In the genomic region with DNA sequence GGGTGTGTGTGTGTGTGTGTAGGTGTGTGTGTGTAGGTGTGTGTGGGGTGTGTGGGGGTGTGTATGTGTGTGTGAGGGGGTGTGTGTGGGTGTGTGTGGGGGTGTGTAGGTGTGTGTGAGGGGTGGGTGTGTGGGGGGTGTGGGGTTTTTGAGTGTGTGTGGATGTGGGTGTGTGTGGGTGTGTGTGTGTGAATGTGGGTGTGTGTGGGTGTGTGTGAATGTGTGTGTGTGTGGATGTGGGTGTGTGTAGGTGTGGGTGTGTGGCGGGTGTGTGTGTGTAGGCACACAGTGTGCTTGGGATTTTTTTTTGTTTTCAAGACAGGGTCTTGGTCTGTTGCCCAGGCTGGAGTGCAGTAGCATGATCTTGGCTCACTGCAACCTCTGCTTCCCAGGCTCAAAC, we compare ENCODE assay signal across 19 cellular contexts. TPM values are rescaled to one million over a fixed set of nuclear protein-coding genes. Genes with fewer than 3 reads are reported as not detected.
DNase-seq lines count a peak whose midpoint lies in the region; ATAC-seq, FAIRE-seq and TF ChIP-seq lines count a peak whose summit lies in the region.
"Had no signal": no experiment of that assay in that cellular context is flagged by ENCODE, and none has a peak within 500 bp of the region (broad histone marks: within the 10 kb centered on the region; RNA-seq: fewer than 3 reads in every experiment).

No MANE protein-coding gene starts in this region.

- no peak overlapping the region for H3K23ac ChIP-seq in IMR-90 (ENCODE audit: low read depth, low read length)

- no TSS peak for BruUV-seq in IMR-90 (replicated peaks; lab: Mats Ljungman, UMichigan)

- H3K9me3 ChIP-seq in IMR-90 (ENCODE audit: control insufficient read depth, insufficient read depth, low read length) (no peaks in the 10 kb centered on the region), mucosa of descending colon (no peaks in the 10 kb centered on the region), upper lobe of right lung (no peaks in the 10 kb centered on the region)
- H3K9me3 ChIP-seq: Caco-2 had no signal

- no peak overlapping the region; the same call in 2 of the 3 replicates for H2BK15ac ChIP-seq in IMR-90 (ENCODE audit: low read depth, low read length)

- ATAC-seq in IMR-90 (ENCODE audit: low read depth) (no peak), mucosa of descending colon (peak; percentile 2), upper lobe of right lung (peak; percentile 34), GM18861 (IDR thresholded peaks at IDR 0.05; ENCODE audit: unreplicated experiment) (no peak)

- H3K9me1 ChIP-seq in IMR-90 (ENCODE audit: insufficient read depth, low read length), result no peaks in the 10 kb centered on the region

- dilution Hi-C loops in IMR-90 (cut with HindIII; ENCODE audit: low sequenced_read_pairs, unreplicated experiment), result no loop called here

- H2BK5ac ChIP-seq in IMR-90 (ENCODE audit: low read depth, low read length, poor library complexity, severe bottlenecking), result peak overlapping the region; percentile 62

- H3K36me3 ChIP-seq in IMR-90 (ENCODE audit: control insufficient read depth, insufficient read depth, low read length), result no peaks in the 10 kb centered on the region
- H3K36me3 ChIP-seq in bronchial epithelial cell (ENCODE audit: control insufficient read depth, insufficient read depth, low read length), result no peaks in the 10 kb centered on the region
- no peaks in the 10 kb centered on the region for H3K36me3 ChIP-seq in mucosa of descending colon (ENCODE audit: low read depth)
- H3K36me3 ChIP-seq in upper lobe of right lung, result no peaks in the 10 kb centered on the region

- no peak overlapping the region for H4K91ac ChIP-seq in IMR-90 (ENCODE audit: insufficient read depth, low read depth, low read length)

- H3K18ac ChIP-seq in IMR-90 (ENCODE audit: low read depth, low read length), result no peak overlapping the region

- DNase-seq in IMR-90, result no peak
- DNase-seq in bronchial epithelial cell (ENCODE audit: low read depth), result no peak
- no peak for DNase-seq in mucosa of descending colon
- no peak for DNase-seq in upper lobe of right lung
- DNase-seq in GDM1 (lab: John Stamatoyannopoulos, UW), result no peak
- DNase-seq in stimulated activated naive CD4-positive, alpha-beta T cell (lab: John Stamatoyannopoulos, UW), result no peak
- no peak for DNase-seq in NCI-H82 treated with DMSO at 0.1 percent for 48 hours (lab: John Stamatoyannopoulos, UW; ENCODE audit: unreplicated experiment)
- DNase-seq: ACHN; AML-193; Caco-2; CD4-positive, alpha-beta T cell; H9 had no signal

- in situ Hi-C loops in IMR-90 (cut with MboI; ENCODE audit: low sequenced_read_pairs), result no loop called here

- no peaks in the 10 kb centered on the region for H4K20me1 ChIP-seq in IMR-90 (ENCODE audit: insufficient read depth, low read length)

- H2AFZ ChIP-seq in IMR-90 (replicated peaks; ENCODE audit: low read length, poor library complexity), result no peak overlapping the region

- TF ChIP-seq CTCF in IMR-90 (conservative IDR thresholded peaks at IDR 0.05; ENCODE audit: low read depth, low read length) (no peak), bronchial epithelial cell (IDR thresholded peaks at IDR 0.05; ENCODE audit: insufficient read depth, low read length, severe bottlenecking) (no peak), mucosa of descending colon (IDR thresholded peaks at IDR 0.05) (no peak), upper lobe of right lung (IDR thresholded peaks at IDR 0.05) (no peak)

- no peak overlapping the region for H3K4ac ChIP-seq in IMR-90 (ENCODE audit: low read depth, low read length)

- H3K79me1 ChIP-seq in IMR-90 (ENCODE audit: low read depth in 1 of 2, low read length in 2 of 2), result no peaks in the 10 kb centered on the region

- no peak overlapping the region for H2AK9ac ChIP-seq in IMR-90 (replicated peaks; ENCODE audit: low read depth, low read length, poor library complexity)

- H3K4me1 ChIP-seq in IMR-90 (ENCODE audit: control insufficient read depth, insufficient read depth, low read length), result no peaks in the 10 kb centered on the region; the same call in 1 of the 2 replicates
- H3K4me1 ChIP-seq in mucosa of descending colon (ENCODE audit: low read depth), result peaks cover 19% of the 10 kb centered on the region
- peaks cover 4% of the 10 kb centered on the region for H3K4me1 ChIP-seq in upper lobe of right lung

- POLR2A ChIA-PET in IMR-90 (lab: Charles Lee; ENCODE audit: unreplicated experiment), result no interaction called here

- H3K9ac ChIP-seq in IMR-90 (ENCODE audit: low read depth, low read length), result no peak overlapping the region

- no peak overlapping the region for H4K5ac ChIP-seq in IMR-90 (ENCODE audit: low read depth, low read length)

- H3K27ac ChIP-seq in IMR-90 (ENCODE audit: insufficient read depth, low read length), result no peak overlapping the region
- H3K27ac ChIP-seq in upper lobe of right lung, result no peak overlapping the region
- H3K27ac ChIP-seq: C4-2B had no signal

- WGBS in IMR-90 (ENCODE audit: extremely low coverage in 2 of 2, insufficient read length in 1 of 2), 2 experiments, result no CpG with 5 or more reads among the region's 1 CpG

- intact Hi-C loops in IMR-90 (cut with micrococcal nuclease), result no loop called here
- intact Hi-C loops in mucosa of descending colon (cut with DNase I, micrococcal nuclease), result no loop called here
- intact Hi-C loops in upper lobe of right lung (cut with DNase I), result no loop called here

- no peak overlapping the region for H2AK5ac ChIP-seq in IMR-90 (ENCODE audit: low read depth, low read length)

- H3K4me2 ChIP-seq in IMR-90 (ENCODE audit: low read depth, low read length), result no peak overlapping the region

- no peak overlapping the region for H3K14ac ChIP-seq in IMR-90 (replicated peaks; ENCODE audit: low read depth, low read length)

- no peak overlapping the region for H3K56ac ChIP-seq in IMR-90 (ENCODE audit: extremely low read depth, insufficient read depth, low read length)

- CTCF ChIA-PET in IMR-90 (lab: Yijun Ruan, JAX), result no interaction called here

- peak; percentile 50 for FAIRE-seq in bronchial epithelial cell (lab: Jason Lieb, UNC)
- FAIRE-seq: A204.1, D721Med, G401.6, GM12892, H1 had no signal

- H4K8ac ChIP-seq in IMR-90 (ENCODE audit: low read depth in 2 of 2, low read length in 2 of 2), result no peak overlapping the region

- no peak for TF ChIP-seq POLR2A in IMR-90 (IDR thresholded peaks at IDR 0.05; ENCODE audit: low read depth, low read length)

- H2BK20ac ChIP-seq in IMR-90 (ENCODE audit: low read depth, low read length), result no peak overlapping the region

- H3K4me3 ChIP-seq in IMR-90 (ENCODE audit: insufficient read depth, low read depth, low read length) (no peak overlapping the region), bronchial epithelial cell (ENCODE audit: low read depth, low read length) (no peak overlapping the region), mucosa of descending colon (no peak overlapping the region), upper lobe of right lung (no peak overlapping the region)

- H3K27me3 ChIP-seq in IMR-90 (ENCODE audit: control insufficient read depth, insufficient read depth, low read length) (no peaks in the 10 kb centered on the region), bronchial epithelial cell (ENCODE audit: control insufficient read depth, insufficient read depth, low read length) (no peaks in the 10 kb centered on the region), upper lobe of right lung (no peaks in the 10 kb centered on the region)

- TF ChIP-seq RAD21 in IMR-90 (IDR thresholded peaks at IDR 0.05; ENCODE audit: low read length), result no peak

- H2BK120ac ChIP-seq in IMR-90 (ENCODE audit: low read depth, low read length), result no peak overlapping the region

TF ChIP-seq in IMR-90, 13 proteins besides CTCF, POLR2A, EP300 and RAD21:
- TF ChIP-seq MAFK (IDR thresholded peaks at IDR 0.05; ENCODE audit: low read depth, low read length), result no peak
- no peak for TF ChIP-seq MAZ (IDR thresholded peaks at IDR 0.05; ENCODE audit: borderline replicate concordance, low read depth, low read length)
- TF ChIP-seq MXI1 (IDR thresholded peaks at IDR 0.05; ENCODE audit: borderline replicate concordance, low read depth, low read length), result no peak
- TF ChIP-seq CEBPB (IDR thresholded peaks at IDR 0.05; ENCODE audit: low read depth, low read length), result no peak
- TF ChIP-seq RFX5 (IDR thresholded peaks at IDR 0.05; ENCODE audit: low read depth, low read length), result no peak
- no peak for TF ChIP-seq RCOR1 (IDR thresholded peaks at IDR 0.05; ENCODE audit: insufficient replicate concordance, low read length)
- TF ChIP-seq SMC3 (IDR thresholded peaks at IDR 0.05; ENCODE audit: low read depth, low read length), result no peak
- TF ChIP-seq, protein P1, sequence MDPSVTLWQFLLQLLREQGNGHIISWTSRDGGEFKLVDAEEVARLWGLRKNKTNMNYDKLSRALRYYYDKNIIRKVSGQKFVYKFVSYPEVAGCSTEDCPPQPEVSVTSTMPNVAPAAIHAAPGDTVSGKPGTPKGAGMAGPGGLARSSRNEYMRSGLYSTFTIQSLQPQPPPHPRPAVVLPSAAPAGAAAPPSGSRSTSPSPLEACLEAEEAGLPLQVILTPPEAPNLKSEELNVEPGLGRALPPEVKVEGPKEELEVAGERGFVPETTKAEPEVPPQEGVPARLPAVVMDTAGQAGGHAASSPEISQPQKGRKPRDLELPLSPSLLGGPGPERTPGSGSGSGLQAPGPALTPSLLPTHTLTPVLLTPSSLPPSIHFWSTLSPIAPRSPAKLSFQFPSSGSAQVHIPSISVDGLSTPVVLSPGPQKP (IDR thresholded peaks at IDR 0.05; ENCODE audit: borderline replicate concordance, low read depth, low read length), result no peak
- TF ChIP-seq, protein P2, sequence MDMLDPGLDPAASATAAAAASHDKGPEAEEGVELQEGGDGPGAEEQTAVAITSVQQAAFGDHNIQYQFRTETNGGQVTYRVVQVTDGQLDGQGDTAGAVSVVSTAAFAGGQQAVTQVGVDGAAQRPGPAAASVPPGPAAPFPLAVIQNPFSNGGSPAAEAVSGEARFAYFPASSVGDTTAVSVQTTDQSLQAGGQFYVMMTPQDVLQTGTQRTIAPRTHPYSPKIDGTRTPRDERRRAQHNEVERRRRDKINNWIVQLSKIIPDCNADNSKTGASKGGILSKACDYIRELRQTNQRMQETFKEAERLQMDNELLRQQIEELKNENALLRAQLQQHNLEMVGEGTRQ (IDR thresholded peaks at IDR 0.05; ENCODE audit: low read depth, low read length), result no peak
- TF ChIP-seq BHLHE40 (IDR thresholded peaks at IDR 0.05; ENCODE audit: low read depth, low read length), result no peak
- no peak for TF ChIP-seq FOS (IDR thresholded peaks at IDR 0.05; ENCODE audit: low read depth, low read length)

RNA-seq across cellular contexts. Expression of gene TCF7L2, which starts 36.8 kb away (rescaled TPM):
- total RNA-seq in IMR-90 (2012; rRNA removed) (1.3 and 1.7 TPM in 2 replicates), bronchial epithelial cell (1.1 and 1.2 TPM in 2 replicates), mucosa of descending colon (100 to 1,000 TPM in 2 of 3 donors, 10 to 100 TPM in 1; 99.6 to 182 (median 102) TPM), upper lobe of right lung (47.4 TPM)
- polyA plus RNA-seq in IMR-90 (2012; rRNA removed), result 12.2 and 16.6 TPM in 2 replicates
- polyA plus RNA-seq in IMR-90 (2012; cell fraction: cytosol; rRNA removed), result 9.2 and 13.9 TPM in 2 replicates
- polyA plus RNA-seq in IMR-90 (2012; cell fraction: nucleus; rRNA removed; ENCODE audit: low replicate concordance), result 39.1 and 40.0 TPM in 2 replicates

Comparison
In these comparisons a context has a peak if more than half of its experiments do, and no peak if none do; other contexts are left out.
1. ATAC-seq: peak in mucosa of descending colon (single experiment) and upper lobe of right lung (single experiment); none in IMR-90 (single experiment) and GM18861 (single experiment).
2. RNA of gene TCF7L2, which starts 36.8 kb away (total RNA-seq): 99.6 to 182 TPM in mucosa of descending colon and 47.4 TPM in upper lobe of right lung (single experiment); 1.3 to 1.7 TPM in IMR-90 and 1.1 to 1.2 TPM in bronchial epithelial cell; every median in the first group is over 10 times any median in the second.